Comparison of ENCODE assay signal across 8 cellular contexts in the genomic region with DNA sequence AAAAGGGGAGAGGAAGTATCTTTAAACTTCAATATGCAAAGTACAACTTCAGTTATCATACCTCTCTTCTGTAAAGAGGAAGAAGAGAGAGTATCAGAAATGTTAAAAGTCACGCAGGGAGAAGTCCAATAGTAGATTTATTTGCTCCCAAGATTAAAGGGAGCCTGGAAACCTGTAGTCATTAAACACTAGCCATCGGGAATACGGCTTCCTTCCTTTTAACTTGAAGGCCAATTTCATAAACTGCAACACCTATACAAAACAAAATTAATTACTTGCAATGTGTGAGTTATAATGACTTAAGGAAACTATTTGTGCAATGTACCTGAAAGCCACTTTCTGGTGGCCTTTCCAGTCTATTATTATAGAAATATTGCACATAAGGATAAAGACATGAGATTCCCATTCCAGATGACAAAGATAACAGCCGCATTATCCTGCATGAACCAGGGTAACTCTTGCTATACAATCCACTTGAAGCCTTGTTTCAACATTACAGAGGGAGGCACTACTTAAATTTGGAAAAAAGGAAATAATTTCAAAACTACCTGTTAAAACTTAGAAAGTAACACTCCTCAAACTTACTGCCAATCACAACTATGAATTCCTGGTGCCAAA. TPM values are rescaled to one million over a fixed set of nuclear protein-coding genes. Genes with fewer than 3 reads are reported as not detected.
DNase-seq lines count a peak whose midpoint lies in the region; ATAC-seq and TF ChIP-seq lines count a peak whose summit lies in the region.

No MANE protein-coding gene starts in this region.

- peak overlapping the region; percentile 1; the same call in 1 of the 2 replicates for H3K23ac ChIP-seq in IMR-90 (ENCODE audit: low read depth, low read length)

- peak overlapping the region; percentile 12; the same call in 1 of the 2 replicates for H3K56ac ChIP-seq in IMR-90 (ENCODE audit: extremely low read depth, insufficient read depth, low read length)

- H2BK5ac ChIP-seq in IMR-90 (ENCODE audit: low read depth, low read length, poor library complexity, severe bottlenecking) = peak overlapping the region; percentile 79

- peak overlapping the region; percentile 35; the same call in 1 of the 2 replicates for H3K27ac ChIP-seq in IMR-90 (ENCODE audit: insufficient read depth, low read length)

- peak overlapping the region; percentile 81 for H3K9ac ChIP-seq in IMR-90 (ENCODE audit: low read depth, low read length)

- peak overlapping the region; percentile 43; the same call in 1 of the 2 replicates for H3K18ac ChIP-seq in IMR-90 (ENCODE audit: low read depth, low read length)

- in situ Hi-C loops in IMR-90 (cut with MboI; ENCODE audit: low sequenced_read_pairs) = loop anchor here (5.0 to 10.0 kb wide), 2 partner anchors 431 to 756 kb away; no protein-coding TSS in a partner anchor

- no peak for TF ChIP-seq RAD21 in IMR-90 (IDR thresholded peaks at IDR 0.05; ENCODE audit: low read length)

- CTCF ChIA-PET in IMR-90 (lab: Yijun Ruan, JAX) = interaction anchor here (0.7 to 1.0 kb wide), 2 partner anchors 563 to 759 kb away, joined by 3 to 5 read pairs; no protein-coding TSS in a partner anchor

- H2BK20ac ChIP-seq in IMR-90 (ENCODE audit: low read depth, low read length) = no peak overlapping the region

- TF ChIP-seq CTCF in AG10803 (conservative IDR thresholded peaks at IDR 0.05; ENCODE audit: low read length) = no peak
- no peak for TF ChIP-seq CTCF in IMR-90 (conservative IDR thresholded peaks at IDR 0.05; ENCODE audit: low read depth, low read length)
- TF ChIP-seq CTCF in cardiac fibroblast (IDR thresholded peaks at IDR 0.05; ENCODE audit: low read depth, low read length) = no peak

- no TSS peak for BruUV-seq in IMR-90 (replicated peaks; lab: Mats Ljungman, UMichigan)

- peaks cover 7% of the 10 kb centered on the region for H3K4me1 ChIP-seq in IMR-90 (ENCODE audit: control insufficient read depth, insufficient read depth, low read length)

- H4K8ac ChIP-seq in IMR-90 (ENCODE audit: low read depth in 2 of 2, low read length in 2 of 2) = no peak overlapping the region

- peaks cover 27% of the 10 kb centered on the region for H4K20me1 ChIP-seq in IMR-90 (ENCODE audit: insufficient read depth, low read length)

- no peak overlapping the region for H4K5ac ChIP-seq in IMR-90 (ENCODE audit: low read depth, low read length)

- intact Hi-C loops in IMR-90 (cut with micrococcal nuclease) = loop anchor here (2.0 to 5.0 kb wide), 3 partner anchors 62 to 259 kb away; no protein-coding TSS in a partner anchor

- no peak overlapping the region for H2AK9ac ChIP-seq in IMR-90 (replicated peaks; ENCODE audit: low read depth, low read length, poor library complexity)

- no peak for TF ChIP-seq POLR2A in IMR-90 (IDR thresholded peaks at IDR 0.05; ENCODE audit: low read depth, low read length)

- peaks cover 6% of the 10 kb centered on the region for H3K9me1 ChIP-seq in IMR-90 (ENCODE audit: insufficient read depth, low read length)

- H3K4me3 ChIP-seq in AG10803 (ENCODE audit: low read length) = peak overlapping the region; percentile 85
- H3K4me3 ChIP-seq in IMR-90 (ENCODE audit: insufficient read depth, low read depth, low read length) = peak overlapping the region; percentile 88
- H3K4me3 ChIP-seq in cardiac fibroblast (replicated peaks in 1 of 2; ENCODE audit: low read depth in 2 of 2, low read length in 2 of 2) = peak overlapping the region; percentile 94 to 98

- H2AFZ ChIP-seq in IMR-90 (replicated peaks; ENCODE audit: low read length, poor library complexity) = no peak overlapping the region

- peak overlapping the region; percentile 7; the same call in 1 of the 2 replicates for H2BK120ac ChIP-seq in IMR-90 (ENCODE audit: low read depth, low read length)

- H3K9me3 ChIP-seq in IMR-90 (ENCODE audit: control insufficient read depth, insufficient read depth, low read length) = no peaks in the 10 kb centered on the region

- no peaks in the 10 kb centered on the region for H3K27me3 ChIP-seq in IMR-90 (ENCODE audit: control insufficient read depth, insufficient read depth, low read length)

- WGBS in IMR-90 (ENCODE audit: extremely low coverage in 2 of 2, insufficient read length in 1 of 2), 2 experiments = no CpG with 5 or more reads among the region's 4 CpGs

- H3K79me1 ChIP-seq in IMR-90 (ENCODE audit: low read depth in 1 of 2, low read length in 2 of 2) = peaks cover 0 to 16% of the 10 kb centered on the region in 2 experiments; a peak in 2 of 4 replicates

- POLR2A ChIA-PET in IMR-90 (lab: Charles Lee; ENCODE audit: unreplicated experiment) = no interaction called here

- H3K14ac ChIP-seq in IMR-90 (replicated peaks; ENCODE audit: low read depth, low read length) = peak overlapping the region; percentile 8; the same call in 1 of the 2 replicates

- H3K4ac ChIP-seq in IMR-90 (ENCODE audit: low read depth, low read length) = no peak overlapping the region; the same call in 1 of the 2 replicates

- peaks cover 28% of the 10 kb centered on the region for H3K36me3 ChIP-seq in IMR-90 (ENCODE audit: control insufficient read depth, insufficient read depth, low read length)

- no peak overlapping the region for H2BK15ac ChIP-seq in IMR-90 (ENCODE audit: low read depth, low read length)

- dilution Hi-C loops in IMR-90 (cut with HindIII; ENCODE audit: low sequenced_read_pairs, unreplicated experiment) = no loop called here

- H3K4me2 ChIP-seq in IMR-90 (ENCODE audit: low read depth, low read length) = peak overlapping the region; percentile 99

- no peak overlapping the region for H2AK5ac ChIP-seq in IMR-90 (ENCODE audit: low read depth, low read length)

- H4K91ac ChIP-seq in IMR-90 (ENCODE audit: insufficient read depth, low read depth, low read length) = no peak overlapping the region

- ATAC-seq in IMR-90 (ENCODE audit: low read depth) (no peak), GM21515 (IDR thresholded peaks at IDR 0.05; ENCODE audit: unreplicated experiment) (no peak), GM18861 (IDR thresholded peaks at IDR 0.05; ENCODE audit: unreplicated experiment) (no peak)

- DNase-seq in AG10803 (ENCODE audit: low read depth) = no peak
- no peak for DNase-seq in IMR-90
- peak in 1 of 2 donors; percentile 25 for DNase-seq in cardiac fibroblast (ENCODE audit: low read depth in 2 of 2)
- DNase-seq in myocyte (ENCODE audit: low read depth) = peak; percentile 45
- no peak for DNase-seq in stimulated activated CD4-positive, alpha-beta T cell treated with anti-CD3 and anti-CD28 coated beads, Interleukin-15, amount 100 ng/mL, for 24 hours
- DNase-seq in effector CD4-positive, alpha-beta T cell = no peak

TF ChIP-seq in IMR-90, 13 proteins besides CTCF, POLR2A, EP300 and RAD21:
- TF ChIP-seq BHLHE40 (IDR thresholded peaks at IDR 0.05; ENCODE audit: low read depth, low read length) = no peak
- no peak for TF ChIP-seq SMC3 (IDR thresholded peaks at IDR 0.05; ENCODE audit: low read depth, low read length)
- no peak for TF ChIP-seq FOS (IDR thresholded peaks at IDR 0.05; ENCODE audit: low read depth, low read length)
- no peak for TF ChIP-seq RCOR1 (IDR thresholded peaks at IDR 0.05; ENCODE audit: insufficient replicate concordance, low read length)
- TF ChIP-seq, protein P1, sequence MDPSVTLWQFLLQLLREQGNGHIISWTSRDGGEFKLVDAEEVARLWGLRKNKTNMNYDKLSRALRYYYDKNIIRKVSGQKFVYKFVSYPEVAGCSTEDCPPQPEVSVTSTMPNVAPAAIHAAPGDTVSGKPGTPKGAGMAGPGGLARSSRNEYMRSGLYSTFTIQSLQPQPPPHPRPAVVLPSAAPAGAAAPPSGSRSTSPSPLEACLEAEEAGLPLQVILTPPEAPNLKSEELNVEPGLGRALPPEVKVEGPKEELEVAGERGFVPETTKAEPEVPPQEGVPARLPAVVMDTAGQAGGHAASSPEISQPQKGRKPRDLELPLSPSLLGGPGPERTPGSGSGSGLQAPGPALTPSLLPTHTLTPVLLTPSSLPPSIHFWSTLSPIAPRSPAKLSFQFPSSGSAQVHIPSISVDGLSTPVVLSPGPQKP (IDR thresholded peaks at IDR 0.05; ENCODE audit: borderline replicate concordance, low read depth, low read length) = no peak
- no peak for TF ChIP-seq CEBPB (IDR thresholded peaks at IDR 0.05; ENCODE audit: low read depth, low read length)
- no peak for TF ChIP-seq MAFK (IDR thresholded peaks at IDR 0.05; ENCODE audit: low read depth, low read length)
- no peak for TF ChIP-seq RFX5 (IDR thresholded peaks at IDR 0.05; ENCODE audit: low read depth, low read length)
- no peak for TF ChIP-seq MAZ (IDR thresholded peaks at IDR 0.05; ENCODE audit: borderline replicate concordance, low read depth, low read length)
- TF ChIP-seq NFE2L2 (IDR thresholded peaks at IDR 0.05; ENCODE audit: low read depth, low read length) = no peak
- TF ChIP-seq, protein P2, sequence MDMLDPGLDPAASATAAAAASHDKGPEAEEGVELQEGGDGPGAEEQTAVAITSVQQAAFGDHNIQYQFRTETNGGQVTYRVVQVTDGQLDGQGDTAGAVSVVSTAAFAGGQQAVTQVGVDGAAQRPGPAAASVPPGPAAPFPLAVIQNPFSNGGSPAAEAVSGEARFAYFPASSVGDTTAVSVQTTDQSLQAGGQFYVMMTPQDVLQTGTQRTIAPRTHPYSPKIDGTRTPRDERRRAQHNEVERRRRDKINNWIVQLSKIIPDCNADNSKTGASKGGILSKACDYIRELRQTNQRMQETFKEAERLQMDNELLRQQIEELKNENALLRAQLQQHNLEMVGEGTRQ (IDR thresholded peaks at IDR 0.05; ENCODE audit: low read depth, low read length) = no peak
- TF ChIP-seq CHD1 (IDR thresholded peaks at IDR 0.05; ENCODE audit: low read depth, low read length) = no peak
- TF ChIP-seq MXI1 (IDR thresholded peaks at IDR 0.05; ENCODE audit: borderline replicate concordance, low read depth, low read length) = no peak
TF ChIP-seq in IMR-90: peak in this region for 0.

RNA-seq across cellular contexts. Expression of gene BTG1, which starts 4.6 kb away (rescaled TPM):
- total RNA-seq in IMR-90 (2012; rRNA removed) (3.8 and 8.1 TPM in 2 replicates), myocyte (56.2 and 63.1 TPM in 2 replicates)
- 33.5 and 43.3 TPM in 2 replicates for polyA plus RNA-seq in IMR-90 (2012; rRNA removed)
- polyA plus RNA-seq in IMR-90 (2012; cell fraction: cytosol; rRNA removed) = 3.7 and 12.0 TPM in 2 replicates
- 4.7 and 12.8 TPM in 2 replicates for polyA plus RNA-seq in IMR-90 (2012; cell fraction: nucleus; rRNA removed; ENCODE audit: low replicate concordance)
- polyA plus RNA-seq in myocyte (2012) = 84.0 TPM
